ENCODE assay signal across 1 cellular context in the genomic region with DNA sequence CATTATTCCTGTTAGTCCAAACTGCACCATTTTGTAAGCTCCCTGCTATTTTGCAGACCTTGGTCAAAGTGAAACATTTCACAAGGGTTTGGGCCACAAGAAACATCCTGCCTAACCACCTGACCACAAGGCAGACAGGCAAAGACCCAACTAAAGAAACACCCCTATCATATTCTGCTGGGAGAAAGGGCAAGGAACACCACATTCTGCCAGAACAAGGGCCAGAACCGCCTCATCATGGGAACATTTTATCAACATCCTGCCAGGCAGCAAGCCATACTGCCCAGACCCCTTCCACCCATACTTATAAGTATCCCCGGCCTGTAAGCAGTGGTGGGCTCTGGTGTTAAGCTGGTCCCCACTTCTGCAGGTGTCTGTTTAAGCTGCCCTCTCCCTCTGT.
TF ChIP-seq lines count a peak whose summit lies in the region.

No MANE protein-coding gene starts in this region.

TF ChIP-seq in K562, 482 proteins besides CTCF, POLR2A, EP300 and RAD21:
- TF ChIP-seq ARHGAP35 (IDR thresholded peaks at IDR 0.05; ENCODE audit: partially characterized antibody): no peak
- TF ChIP-seq CREBBP (IDR thresholded peaks at IDR 0.05; ENCODE audit: low read depth, low read length): no peak
- TF ChIP-seq ZNF668 (CRISPR knock-in tag; IDR thresholded peaks at IDR 0.05): no peak
- TF ChIP-seq ZNF583 (CRISPR knock-in tag; IDR thresholded peaks at IDR 0.05): no peak
- TF ChIP-seq CBFB (CRISPR knock-in tag; IDR thresholded peaks at IDR 0.05): no peak
- TF ChIP-seq ARNT (IDR thresholded peaks at IDR 0.05): no peak
- no peak for TF ChIP-seq PHB (CRISPR knock-in tag; IDR thresholded peaks at IDR 0.05)
